Comparison of ENCODE assay signal across 1 cellular context in the genomic region with DNA sequence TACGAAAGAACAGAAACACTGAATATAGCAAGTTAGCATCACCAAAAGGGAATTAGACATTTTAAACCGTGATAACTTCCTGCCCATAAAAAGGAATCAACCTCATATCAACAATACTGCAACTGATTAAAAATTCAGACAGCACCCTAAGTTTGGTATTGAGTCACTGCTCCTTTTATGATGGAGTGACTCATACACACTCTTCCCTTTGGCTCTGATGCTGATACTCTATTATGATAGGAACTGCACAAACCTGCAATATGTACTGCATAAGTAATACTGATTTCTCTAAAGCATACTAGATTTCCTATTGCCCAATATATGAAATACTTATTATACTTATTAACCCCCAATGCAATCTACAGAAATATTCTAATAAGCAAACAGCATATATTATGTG.
TF ChIP-seq lines count a peak whose summit lies in the region.

No MANE protein-coding gene starts in this region.

TF ChIP-seq in endothelial cell of umbilical vein, 7 proteins besides CTCF, POLR2A, EP300 and RAD21 (continued from another document):
- TF ChIP-seq EZH2 (IDR thresholded peaks at IDR 0.05; ENCODE audit: borderline replicate concordance, low read depth, low read length, severe bottlenecking) = no peak
- TF ChIP-seq MYC (IDR thresholded peaks at IDR 0.05; ENCODE audit: low read depth, low read length) = no peak
- TF ChIP-seq MAX (IDR thresholded peaks at IDR 0.05; ENCODE audit: insufficient read depth, insufficient read length) = no peak
- TF ChIP-seq JUN (IDR thresholded peaks at IDR 0.05; ENCODE audit: borderline replicate concordance, insufficient read depth, insufficient read length, low read depth) = peak; percentile 89
- peak; percentile 91 for TF ChIP-seq FOS (IDR thresholded peaks at IDR 0.05; ENCODE audit: borderline replicate concordance, insufficient read depth, low read length)
